Comparison of ENCODE assay signal across 9 cellular contexts in genomic region chr16:21159281-21159951, GRCh38. TPM values are rescaled to one million over a fixed set of nuclear protein-coding genes. Genes with fewer than 3 reads are reported as not detected.
DNase-seq lines count a peak whose midpoint lies in the region; ATAC-seq, FAIRE-seq and TF ChIP-seq lines count a peak whose summit lies in the region.
"Had no signal": no experiment of that assay in that cellular context is flagged by ENCODE, and none has a peak within 500 bp of the region (broad histone marks: within the 10 kb centered on the region; RNA-seq: fewer than 3 reads in every experiment).

No MANE protein-coding gene starts in this region.

- peak overlapping the region; percentile 77 for H3K27ac Mint-ChIP-seq in chondrocyte (ENCODE audit: unreplicated experiment)
- peak overlapping the region in 1 of 2 donors; percentile 30 for H3K27ac Mint-ChIP-seq in stimulated activated naive CD8-positive, alpha-beta T cell treated with anti-CD3 and anti-CD28 coated beads, Interleukin-15, amount 100 ng/mL, for 72 hours

- H3K9me3 ChIP-seq in SJSA1 (replicated peaks) = no peaks in the 10 kb centered on the region
- no peaks in the 10 kb centered on the region for H3K9me3 ChIP-seq in liver (ENCODE audit: control insufficient read depth in 4 of 4, low read length in 3 of 4)

- no peak overlapping the region for H3K9ac ChIP-seq in liver (ENCODE audit: low read depth in 1 of 2, low read length in 2 of 2)

- H3K27me3 ChIP-seq in SJSA1 (replicated peaks) (no peaks in the 10 kb centered on the region), liver (ENCODE audit: control insufficient read depth in 4 of 4, insufficient read depth in 4 of 4, low read length in 3 of 4) (no peaks in the 10 kb centered on the region)

- peaks cover 51% of the 10 kb centered on the region for H3K4me1 Mint-ChIP-seq in chondrocyte (ENCODE audit: low read depth)
- H3K4me1 Mint-ChIP-seq in stimulated activated naive CD8-positive, alpha-beta T cell treated with anti-CD3 and anti-CD28 coated beads, Interleukin-15, amount 100 ng/mL, for 72 hours = peaks cover 23% of the 10 kb centered on the region

- no peak for DNase-seq in GM19239 (ENCODE audit: insufficient read length, low spot score)
- DNase-seq in SJSA1 (ENCODE audit: low read depth in 1 of 2, low spot score in 2 of 2) = no peak
- no peak for DNase-seq in chondrocyte (ENCODE audit: low spot score)
- peak in 1 of 2 donors; percentile 10 for DNase-seq in stimulated activated naive CD8-positive, alpha-beta T cell treated with anti-CD3 and anti-CD28 coated beads, Interleukin-15, amount 100 ng/mL, for 72 hours
- DNase-seq in NCI-H1417 (lab: John Stamatoyannopoulos, UW) = no peak
- no peak for DNase-seq in NCI-H446 treated with DMSO at 0.1 percent for 48 hours (lab: John Stamatoyannopoulos, UW)
- no peak for DNase-seq in GOT3 (lab: John Stamatoyannopoulos, UW)

- no peaks in the 10 kb centered on the region for H3K9me3 Mint-ChIP-seq in chondrocyte (ENCODE audit: low read depth)
- H3K9me3 Mint-ChIP-seq in stimulated activated naive CD8-positive, alpha-beta T cell treated with anti-CD3 and anti-CD28 coated beads, Interleukin-15, amount 100 ng/mL, for 72 hours = no peaks in the 10 kb centered on the region

- H3K4me3 ChIP-seq in SJSA1 (peak overlapping the region; percentile 53), liver (ENCODE audit: low read depth in 1 of 3, low read length in 3 of 3) (peak overlapping the region in 2 of 3 donors; percentile 52 to 63)

- peaks cover 24% of the 10 kb centered on the region for H3K36me3 ChIP-seq in SJSA1
- no peaks in the 10 kb centered on the region for H3K36me3 ChIP-seq in liver (ENCODE audit: control insufficient read depth in 4 of 4, insufficient read depth in 3 of 4, low read depth in 1 of 4, low read length in 3 of 4)

- no peak for TF ChIP-seq CTCF in chondrocyte (IDR thresholded peaks at IDR 0.05)
- no peak for TF ChIP-seq CTCF in liver (IDR thresholded peaks at IDR 0.05; ENCODE audit: low read depth, low read length, missing input control)

- H3K4me3 Mint-ChIP-seq in chondrocyte (ENCODE audit: unreplicated experiment) = peak overlapping the region; percentile 83
- H3K4me3 Mint-ChIP-seq in stimulated activated naive CD8-positive, alpha-beta T cell treated with anti-CD3 and anti-CD28 coated beads, Interleukin-15, amount 100 ng/mL, for 72 hours = peak overlapping the region; percentile 94

- ATAC-seq in stimulated activated naive CD8-positive, alpha-beta T cell treated with anti-CD3 and anti-CD28 coated beads, Interleukin-15, amount 100 ng/mL, for 72 hours = no peak

- H3K27ac ChIP-seq in SJSA1 = no peak overlapping the region
- no peak overlapping the region for H3K27ac ChIP-seq in liver (ENCODE audit: low read depth in 1 of 2, low read length in 2 of 2)

- no peak for TF ChIP-seq RAD21 in liver (IDR thresholded peaks at IDR 0.05)

- peaks cover 18% of the 10 kb centered on the region for H3K4me1 ChIP-seq in SJSA1 (replicated peaks)
- peaks cover 0 to 20% (median 5%) of the 10 kb centered on the region in 4 donors for H3K4me1 ChIP-seq in liver (ENCODE audit: control insufficient read depth in 4 of 4, insufficient read depth in 4 of 4, low read length in 3 of 4)

- H3K27me3 Mint-ChIP-seq in chondrocyte (ENCODE audit: low read depth) = no peaks in the 10 kb centered on the region
- no peaks in the 10 kb centered on the region for H3K27me3 Mint-ChIP-seq in stimulated activated naive CD8-positive, alpha-beta T cell treated with anti-CD3 and anti-CD28 coated beads, Interleukin-15, amount 100 ng/mL, for 72 hours

- peak; percentile 44 for FAIRE-seq in GM19239 (lab: Jason Lieb, UNC)
- FAIRE-seq: TTC549 had no signal

- WGBS in liver = 20% methylated on average over 27 of the region's 27 CpGs

- H3K36me3 Mint-ChIP-seq in chondrocyte (ENCODE audit: low read depth) = peaks cover 15% of the 10 kb centered on the region

TF ChIP-seq in liver, 16 proteins besides CTCF, POLR2A, EP300 and RAD21:
- TF ChIP-seq YY1 (IDR thresholded peaks at IDR 0.05) (no peak), HNF4A (conservative IDR thresholded peaks at IDR 0.05) (no peak), TAF1 (conservative IDR thresholded peaks at IDR 0.05) (no peak), FOXA1 (IDR thresholded peaks at IDR 0.05) (no peak), REST (IDR thresholded peaks at IDR 0.05) (no peak), NR2F2 (IDR thresholded peaks at IDR 0.05) (no peak), RXRA (IDR thresholded peaks at IDR 0.05) (no peak), ZBTB33 (IDR thresholded peaks at IDR 0.05) (no peak), FOXA2 (IDR thresholded peaks at IDR 0.05) (no peak), MAX (IDR thresholded peaks at IDR 0.05) (no peak), SP1 (IDR thresholded peaks at IDR 0.05) (no peak), HNF4G (IDR thresholded peaks at IDR 0.05) (no peak), EGR1 (IDR thresholded peaks at IDR 0.05; ENCODE audit: low read depth in 2 of 2) (no peak), JUND (IDR thresholded peaks at IDR 0.05) (no peak), GABPA (IDR thresholded peaks at IDR 0.05 in 1 of 2, conservative IDR thresholded peaks at IDR 0.05 in 1 of 2) (no peak), ATF3 (IDR thresholded peaks at IDR 0.05) (no peak)

RNA-seq across cellular contexts. Expression of gene LDAF1, which starts 0.9 kb away (rescaled TPM):
- 12.2 and 33.5 TPM in 2 replicates for total RNA-seq in SJSA1 (2014; rRNA removed; shearing (Covaris generic))
- total RNA-seq in chondrocyte = 17.6 to 46.6 TPM (median 43.2 TPM) in 3 replicates
- total RNA-seq in liver = 1 to 10 TPM; 1.8 to 2.4 TPM
- polyA plus RNA-seq in liver = 1 to 10 TPM; 1.2 to 1.6 TPM

RNA-seq across cellular contexts. Expression of gene DNAH3, which starts 8.8 kb away (rescaled TPM):
- 0.03 TPM in 1 of 2 replicates, not detected in the other for total RNA-seq in SJSA1 (2014; rRNA removed; shearing (Covaris generic))
- total RNA-seq in chondrocyte (not detected in 3 replicates), liver (not detected)
- polyA plus RNA-seq in liver = not detected

RNA-seq across cellular contexts. Expression of gene ZP2, which starts 52.0 kb away (rescaled TPM):
- total RNA-seq in SJSA1 (2014; rRNA removed; shearing (Covaris generic)) = not detected in 2 replicates
- total RNA-seq in chondrocyte (not detected in 3 replicates), liver (not detected)
- not detected for polyA plus RNA-seq in liver
